ENCODE assay signal across 1 cellular context in genomic region chr2:43467889-43468288, GRCh38.
A peak's percentile ranks its signal among the peaks of the same experiment; 100 is the strongest.
TF ChIP-seq lines count a peak whose summit lies in the region.

No MANE protein-coding gene starts in this region.

TF ChIP-seq in SK-N-SH treated with all-trans-retinoic acid at 6 μM for 48 hours, 23 proteins besides CTCF, POLR2A, EP300 and RAD21 (continued from another document):
- TF ChIP-seq, protein P1, sequence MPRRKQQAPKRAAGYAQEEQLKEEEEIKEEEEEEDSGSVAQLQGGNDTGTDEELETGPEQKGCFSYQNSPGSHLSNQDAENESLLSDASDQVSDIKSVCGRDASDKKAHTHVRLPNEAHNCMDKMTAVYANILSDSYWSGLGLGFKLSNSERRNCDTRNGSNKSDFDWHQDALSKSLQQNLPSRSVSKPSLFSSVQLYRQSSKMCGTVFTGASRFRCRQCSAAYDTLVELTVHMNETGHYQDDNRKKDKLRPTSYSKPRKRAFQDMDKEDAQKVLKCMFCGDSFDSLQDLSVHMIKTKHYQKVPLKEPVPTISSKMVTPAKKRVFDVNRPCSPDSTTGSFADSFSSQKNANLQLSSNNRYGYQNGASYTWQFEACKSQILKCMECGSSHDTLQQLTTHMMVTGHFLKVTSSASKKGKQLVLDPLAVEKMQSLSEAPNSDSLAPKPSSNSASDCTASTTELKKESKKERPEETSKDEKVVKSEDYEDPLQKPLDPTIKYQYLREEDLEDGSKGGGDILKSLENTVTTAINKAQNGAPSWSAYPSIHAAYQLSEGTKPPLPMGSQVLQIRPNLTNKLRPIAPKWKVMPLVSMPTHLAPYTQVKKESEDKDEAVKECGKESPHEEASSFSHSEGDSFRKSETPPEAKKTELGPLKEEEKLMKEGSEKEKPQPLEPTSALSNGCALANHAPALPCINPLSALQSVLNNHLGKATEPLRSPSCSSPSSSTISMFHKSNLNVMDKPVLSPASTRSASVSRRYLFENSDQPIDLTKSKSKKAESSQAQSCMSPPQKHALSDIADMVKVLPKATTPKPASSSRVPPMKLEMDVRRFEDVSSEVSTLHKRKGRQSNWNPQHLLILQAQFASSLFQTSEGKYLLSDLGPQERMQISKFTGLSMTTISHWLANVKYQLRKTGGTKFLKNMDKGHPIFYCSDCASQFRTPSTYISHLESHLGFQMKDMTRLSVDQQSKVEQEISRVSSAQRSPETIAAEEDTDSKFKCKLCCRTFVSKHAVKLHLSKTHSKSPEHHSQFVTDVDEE (CRISPR knock-in tag; IDR thresholded peaks at IDR 0.05) = no peak
- 0 out of 2 replicates have a peak, but pooled peaks have one; percentile 37 for TF ChIP-seq TCF4 (CRISPR knock-in tag; IDR thresholded peaks at IDR 0.05; ENCODE audit: borderline replicate concordance)
- peak; percentile 90 for TF ChIP-seq ISL1 (CRISPR knock-in tag; IDR thresholded peaks at IDR 0.05)
- TF ChIP-seq CREB5 (CRISPR knock-in tag; IDR thresholded peaks at IDR 0.05; ENCODE audit: low read depth) = peak; percentile 42; the same call in 1 of the 2 replicates
- TF ChIP-seq ZNF70 (CRISPR knock-in tag; IDR thresholded peaks at IDR 0.05) = no peak
- TF ChIP-seq OSR1 (CRISPR knock-in tag; IDR thresholded peaks at IDR 0.05) = no peak
- no peak for TF ChIP-seq ZFP30 (CRISPR knock-in tag; IDR thresholded peaks at IDR 0.05)
- 0 out of 2 replicates have a peak, but pooled peaks have one; percentile 38 for TF ChIP-seq CSDC2 (CRISPR knock-in tag; IDR thresholded peaks at IDR 0.05)
- TF ChIP-seq ZNF565 (CRISPR knock-in tag; conservative IDR thresholded peaks at IDR 0.05; ENCODE audit: low read depth) = no peak
